ENCODE assay signal across 24 cellular contexts in genomic region chr1:183991360-183992155, GRCh38. TPM values are rescaled to one million over a fixed set of nuclear protein-coding genes. Genes with fewer than 3 reads are reported as not detected.
"Had no signal": no experiment of that assay in that cellular context is flagged by ENCODE, and none has a peak within 500 bp of the region (broad histone marks: within the 10 kb centered on the region; RNA-seq: fewer than 3 reads in every experiment).

No MANE protein-coding gene starts in this region.

- H3K27ac ChIP-seq: left lung, psoas muscle, skin epidermis, tibial nerve had no signal

- H3K4me1 ChIP-seq: left lung, tibial nerve had no signal

- H3K36me3 ChIP-seq: left lung, tibial nerve had no signal

- H3K27ac Mint-ChIP-seq: activated naive CD8-positive, alpha-beta T cell treated with anti-CD3 and anti-CD28 coated beads for 36 hours; activated T-helper 2 cell treated with anti-CD3 and anti-CD28 coated beads, Interferon-gamma antibody, Interleukin-2, Interleukin-4, amounts not matched to agents 10 μg/mL and 5 μg/mL and 100 μg/mL, durations not matched to agents 14 hours and 24 hours and 36 hours; natural killer cell; stimulated activated naive CD8-positive, alpha-beta T cell treated with anti-CD3 and anti-CD28 coated beads, Interleukin-15, Interleukin-2, amounts not matched to agents 100 ng/mL and 50 ng/mL, for 24 hours; WTC11 had no signal

- ATAC-seq: activated T-cell treated with anti-CD3 and anti-CD28 coated beads, Interleukin-2, amount 50 U/mL, for 4 hours; left lung; natural killer cell; WTC11 had no signal

- H3K4me3 ChIP-seq: left lung, psoas muscle, skin epidermis, tibial nerve had no signal

- H3K9me3 Mint-ChIP-seq: activated naive CD8-positive, alpha-beta T cell treated with anti-CD3 and anti-CD28 coated beads for 36 hours; activated T-cell treated with anti-CD3 and anti-CD28 coated beads, Interleukin-2, amount 50 U/mL, for 4 hours; activated T-helper 2 cell treated with anti-CD3 and anti-CD28 coated beads, Interferon-gamma antibody, Interleukin-2, Interleukin-4, amounts not matched to agents 10 μg/mL and 5 μg/mL and 100 μg/mL, durations not matched to agents 14 hours and 24 hours and 36 hours; dendritic cell treated with granulocyte-macrophage colony-stimulating factor and Interleukin-4, amounts not matched to agents 40 ng/mL and 50 ng/mL, for 4 days; natural killer cell; stimulated activated naive CD8-positive, alpha-beta T cell treated with anti-CD3 and anti-CD28 coated beads, Interleukin-15, Interleukin-2, amounts not matched to agents 100 ng/mL and 50 ng/mL, for 24 hours had no signal

- DNase-seq: activated CD4-positive, alpha-beta T cell treated with anti-CD3 and anti-CD28 coated beads, Interleukin-2, amount 50 U/mL, for 48 hours; activated CD8-positive, alpha-beta memory T cell treated with anti-CD3 and anti-CD28 coated beads, Interleukin-2, amount 50 U/mL, for 48 hours; activated naive CD4-positive, alpha-beta T cell; activated naive CD8-positive, alpha-beta T cell treated with anti-CD3 and anti-CD28 coated beads for 36 hours; activated T-cell treated with anti-CD3 and anti-CD28 coated beads, Interleukin-2, amount 50 U/mL, for 4 hours; effector CD8-positive, alpha-beta T cell; erythroblast; foreskin fibroblast; left lung; mammary epithelial cell; midbrain; natural killer cell; psoas muscle; right cardiac atrium; stimulated activated CD4-positive, alpha-beta T cell treated with anti-CD3 and anti-CD28 coated beads, Interleukin-1b, Interleukin-23, amount 100 ng/mL, for 48 hours; T-helper 1 cell; T-helper 9 cell had no signal

- H3K27me3 ChIP-seq: left lung, tibial nerve had no signal

- H3K9me3 ChIP-seq: left lung, psoas muscle, tibial nerve had no signal

- H3K36me3 Mint-ChIP-seq: activated naive CD8-positive, alpha-beta T cell treated with anti-CD3 and anti-CD28 coated beads for 36 hours; natural killer cell; WTC11 had no signal

RNA-seq across cellular contexts. Expression of gene COLGALT2, which starts 46.0 kb away (rescaled TPM):
- polyA plus RNA-seq: keratinocyte had no signal
